ENCODE assay signal across 1 cellular context in genomic region chr1:11841245-11842153, GRCh38.
TF ChIP-seq lines count a peak whose summit lies in the region.

No MANE protein-coding gene starts in this region.

TF ChIP-seq in IMR-90, 13 proteins besides CTCF, POLR2A, EP300 and RAD21:
- TF ChIP-seq, protein P1, sequence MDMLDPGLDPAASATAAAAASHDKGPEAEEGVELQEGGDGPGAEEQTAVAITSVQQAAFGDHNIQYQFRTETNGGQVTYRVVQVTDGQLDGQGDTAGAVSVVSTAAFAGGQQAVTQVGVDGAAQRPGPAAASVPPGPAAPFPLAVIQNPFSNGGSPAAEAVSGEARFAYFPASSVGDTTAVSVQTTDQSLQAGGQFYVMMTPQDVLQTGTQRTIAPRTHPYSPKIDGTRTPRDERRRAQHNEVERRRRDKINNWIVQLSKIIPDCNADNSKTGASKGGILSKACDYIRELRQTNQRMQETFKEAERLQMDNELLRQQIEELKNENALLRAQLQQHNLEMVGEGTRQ (IDR thresholded peaks at IDR 0.05; ENCODE audit: low read depth, low read length) = no peak
- TF ChIP-seq SMC3 (IDR thresholded peaks at IDR 0.05; ENCODE audit: low read depth, low read length) (no peak), MAFK (IDR thresholded peaks at IDR 0.05; ENCODE audit: low read depth, low read length) (no peak), FOS (IDR thresholded peaks at IDR 0.05; ENCODE audit: low read depth, low read length) (no peak), MXI1 (IDR thresholded peaks at IDR 0.05; ENCODE audit: borderline replicate concordance, low read depth, low read length) (no peak), BHLHE40 (IDR thresholded peaks at IDR 0.05; ENCODE audit: low read depth, low read length) (no peak), NFE2L2 (IDR thresholded peaks at IDR 0.05; ENCODE audit: low read depth, low read length) (no peak), CHD1 (IDR thresholded peaks at IDR 0.05; ENCODE audit: low read depth, low read length) (no peak), CEBPB (IDR thresholded peaks at IDR 0.05; ENCODE audit: low read depth, low read length) (no peak), MAZ (IDR thresholded peaks at IDR 0.05; ENCODE audit: borderline replicate concordance, low read depth, low read length) (no peak), RFX5 (IDR thresholded peaks at IDR 0.05; ENCODE audit: low read depth, low read length) (no peak), RCOR1 (IDR thresholded peaks at IDR 0.05; ENCODE audit: insufficient replicate concordance, low read length) (no peak)
- TF ChIP-seq, protein P2, sequence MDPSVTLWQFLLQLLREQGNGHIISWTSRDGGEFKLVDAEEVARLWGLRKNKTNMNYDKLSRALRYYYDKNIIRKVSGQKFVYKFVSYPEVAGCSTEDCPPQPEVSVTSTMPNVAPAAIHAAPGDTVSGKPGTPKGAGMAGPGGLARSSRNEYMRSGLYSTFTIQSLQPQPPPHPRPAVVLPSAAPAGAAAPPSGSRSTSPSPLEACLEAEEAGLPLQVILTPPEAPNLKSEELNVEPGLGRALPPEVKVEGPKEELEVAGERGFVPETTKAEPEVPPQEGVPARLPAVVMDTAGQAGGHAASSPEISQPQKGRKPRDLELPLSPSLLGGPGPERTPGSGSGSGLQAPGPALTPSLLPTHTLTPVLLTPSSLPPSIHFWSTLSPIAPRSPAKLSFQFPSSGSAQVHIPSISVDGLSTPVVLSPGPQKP (IDR thresholded peaks at IDR 0.05; ENCODE audit: borderline replicate concordance, low read depth, low read length) = no peak
